ENCODE assay signal across 1 cellular context in the genomic region with DNA sequence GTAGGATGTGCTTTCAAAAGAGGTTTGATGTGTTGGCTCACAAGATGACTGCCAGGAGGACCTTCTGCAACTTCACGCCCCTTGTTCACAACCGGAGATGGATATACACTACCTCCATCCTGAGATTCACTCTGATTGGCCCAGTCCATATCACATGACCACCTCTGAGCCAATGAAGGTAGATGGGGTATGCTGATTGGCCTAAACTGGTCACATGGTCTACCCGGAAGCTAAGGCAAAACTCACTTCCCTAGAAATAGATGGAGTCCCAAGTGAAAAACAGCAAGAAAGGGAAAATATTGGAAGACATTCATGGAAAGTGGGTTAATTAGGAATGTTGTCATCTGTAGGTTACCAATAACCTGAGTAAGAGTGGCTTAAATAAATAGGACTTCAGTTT.
TF ChIP-seq lines count a peak whose summit lies in the region.

No MANE protein-coding gene starts in this region.

TF ChIP-seq in K562, 482 proteins besides CTCF, POLR2A, EP300 and RAD21 (continued from another document and continues in another):
- TF ChIP-seq, protein P1, sequence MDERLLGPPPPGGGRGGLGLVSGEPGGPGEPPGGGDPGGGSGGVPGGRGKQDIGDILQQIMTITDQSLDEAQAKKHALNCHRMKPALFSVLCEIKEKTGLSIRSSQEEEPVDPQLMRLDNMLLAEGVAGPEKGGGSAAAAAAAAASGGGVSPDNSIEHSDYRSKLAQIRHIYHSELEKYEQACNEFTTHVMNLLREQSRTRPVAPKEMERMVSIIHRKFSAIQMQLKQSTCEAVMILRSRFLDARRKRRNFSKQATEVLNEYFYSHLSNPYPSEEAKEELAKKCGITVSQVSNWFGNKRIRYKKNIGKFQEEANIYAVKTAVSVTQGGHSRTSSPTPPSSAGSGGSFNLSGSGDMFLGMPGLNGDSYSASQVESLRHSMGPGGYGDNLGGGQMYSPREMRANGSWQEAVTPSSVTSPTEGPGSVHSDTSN (CRISPR knock-in tag; IDR thresholded peaks at IDR 0.05; ENCODE audit: low read depth): no peak
- TF ChIP-seq, protein P1 (tag; conservative IDR thresholded peaks at IDR 0.05; ENCODE audit: low read depth): no peak
- TF ChIP-seq NONO (IDR thresholded peaks at IDR 0.05; ENCODE audit: low read depth in 2 of 2, low read length in 1 of 2) (no peak), FOXJ3 (CRISPR knock-in tag; IDR thresholded peaks at IDR 0.05) (no peak), ARID1B (IDR thresholded peaks at IDR 0.05) (no peak), NR2F6 (CRISPR knock-in tag; IDR thresholded peaks at IDR 0.05) (no peak), CBX1 (IDR thresholded peaks at IDR 0.05; ENCODE audit: low read depth) (no peak), CBFA2T2 (conservative IDR thresholded peaks at IDR 0.05) (peak; percentile 74), ELF1 (tag; IDR thresholded peaks at IDR 0.05) (peak; percentile 72), ETV1 (tag; conservative IDR thresholded peaks at IDR 0.05; ENCODE audit: low read depth) (peak; percentile 53; the same call in 1 of the 2 replicates), CC2D1A (IDR thresholded peaks at IDR 0.05) (peak; percentile 42; the same call in 1 of the 2 replicates), SMAD3 (CRISPR knock-in tag; conservative IDR thresholded peaks at IDR 0.05) (no peak), KAT2B (IDR thresholded peaks at IDR 0.05; ENCODE audit: low read depth, low read length) (no peak), FIP1L1 (IDR thresholded peaks at IDR 0.05; ENCODE audit: low read depth, low read length, poor library complexity, severe bottlenecking) (no peak), NR1H2 (CRISPR knock-in tag; IDR thresholded peaks at IDR 0.05) (no peak), MCM2 (IDR thresholded peaks at IDR 0.05; ENCODE audit: low read depth) (no peak), MBD2 (IDR thresholded peaks at IDR 0.05; ENCODE audit: borderline replicate concordance, low read depth) (peak; percentile 58; the same call in 1 of the 2 replicates), ZNF263 (CRISPR knock-in tag; IDR thresholded peaks at IDR 0.05; ENCODE audit: borderline replicate concordance) (no peak), ASH1L (IDR thresholded peaks at IDR 0.05; ENCODE audit: borderline replicate concordance, low read depth, partially characterized antibody) (peak; percentile 79), CHD4 (IDR thresholded peaks at IDR 0.05; ENCODE audit: insufficient read depth, insufficient replicate concordance, low read depth, low read length, poor library complexity, severe bottlenecking) (no peak), CBX3 (IDR thresholded peaks at IDR 0.05; ENCODE audit: borderline replicate concordance in 1 of 2, low read length in 2 of 2) (peak in 1 of 2 experiments; percentile 93; a peak in 2 of 3 replicates), BRD9 (IDR thresholded peaks at IDR 0.05; ENCODE audit: low read depth, partially characterized antibody) (no peak), PHF20 (IDR thresholded peaks at IDR 0.05; ENCODE audit: partially characterized antibody) (no peak)
- TF ChIP-seq, protein P2, sequence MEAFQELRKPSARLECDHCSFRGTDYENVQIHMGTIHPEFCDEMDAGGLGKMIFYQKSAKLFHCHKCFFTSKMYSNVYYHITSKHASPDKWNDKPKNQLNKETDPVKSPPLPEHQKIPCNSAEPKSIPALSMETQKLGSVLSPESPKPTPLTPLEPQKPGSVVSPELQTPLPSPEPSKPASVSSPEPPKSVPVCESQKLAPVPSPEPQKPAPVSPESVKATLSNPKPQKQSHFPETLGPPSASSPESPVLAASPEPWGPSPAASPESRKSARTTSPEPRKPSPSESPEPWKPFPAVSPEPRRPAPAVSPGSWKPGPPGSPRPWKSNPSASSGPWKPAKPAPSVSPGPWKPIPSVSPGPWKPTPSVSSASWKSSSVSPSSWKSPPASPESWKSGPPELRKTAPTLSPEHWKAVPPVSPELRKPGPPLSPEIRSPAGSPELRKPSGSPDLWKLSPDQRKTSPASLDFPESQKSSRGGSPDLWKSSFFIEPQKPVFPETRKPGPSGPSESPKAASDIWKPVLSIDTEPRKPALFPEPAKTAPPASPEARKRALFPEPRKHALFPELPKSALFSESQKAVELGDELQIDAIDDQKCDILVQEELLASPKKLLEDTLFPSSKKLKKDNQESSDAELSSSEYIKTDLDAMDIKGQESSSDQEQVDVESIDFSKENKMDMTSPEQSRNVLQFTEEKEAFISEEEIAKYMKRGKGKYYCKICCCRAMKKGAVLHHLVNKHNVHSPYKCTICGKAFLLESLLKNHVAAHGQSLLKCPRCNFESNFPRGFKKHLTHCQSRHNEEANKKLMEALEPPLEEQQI (IDR thresholded peaks at IDR 0.05): 0 out of 2 replicates have a peak, but pooled peaks have one; percentile 42
- TF ChIP-seq, protein P3, sequence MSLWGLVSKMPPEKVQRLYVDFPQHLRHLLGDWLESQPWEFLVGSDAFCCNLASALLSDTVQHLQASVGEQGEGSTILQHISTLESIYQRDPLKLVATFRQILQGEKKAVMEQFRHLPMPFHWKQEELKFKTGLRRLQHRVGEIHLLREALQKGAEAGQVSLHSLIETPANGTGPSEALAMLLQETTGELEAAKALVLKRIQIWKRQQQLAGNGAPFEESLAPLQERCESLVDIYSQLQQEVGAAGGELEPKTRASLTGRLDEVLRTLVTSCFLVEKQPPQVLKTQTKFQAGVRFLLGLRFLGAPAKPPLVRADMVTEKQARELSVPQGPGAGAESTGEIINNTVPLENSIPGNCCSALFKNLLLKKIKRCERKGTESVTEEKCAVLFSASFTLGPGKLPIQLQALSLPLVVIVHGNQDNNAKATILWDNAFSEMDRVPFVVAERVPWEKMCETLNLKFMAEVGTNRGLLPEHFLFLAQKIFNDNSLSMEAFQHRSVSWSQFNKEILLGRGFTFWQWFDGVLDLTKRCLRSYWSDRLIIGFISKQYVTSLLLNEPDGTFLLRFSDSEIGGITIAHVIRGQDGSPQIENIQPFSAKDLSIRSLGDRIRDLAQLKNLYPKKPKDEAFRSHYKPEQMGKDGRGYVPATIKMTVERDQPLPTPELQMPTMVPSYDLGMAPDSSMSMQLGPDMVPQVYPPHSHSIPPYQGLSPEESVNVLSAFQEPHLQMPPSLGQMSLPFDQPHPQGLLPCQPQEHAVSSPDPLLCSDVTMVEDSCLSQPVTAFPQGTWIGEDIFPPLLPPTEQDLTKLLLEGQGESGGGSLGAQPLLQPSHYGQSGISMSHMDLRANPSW (CRISPR knock-in tag; IDR thresholded peaks at IDR 0.05): no peak
- TF ChIP-seq, protein P4, sequence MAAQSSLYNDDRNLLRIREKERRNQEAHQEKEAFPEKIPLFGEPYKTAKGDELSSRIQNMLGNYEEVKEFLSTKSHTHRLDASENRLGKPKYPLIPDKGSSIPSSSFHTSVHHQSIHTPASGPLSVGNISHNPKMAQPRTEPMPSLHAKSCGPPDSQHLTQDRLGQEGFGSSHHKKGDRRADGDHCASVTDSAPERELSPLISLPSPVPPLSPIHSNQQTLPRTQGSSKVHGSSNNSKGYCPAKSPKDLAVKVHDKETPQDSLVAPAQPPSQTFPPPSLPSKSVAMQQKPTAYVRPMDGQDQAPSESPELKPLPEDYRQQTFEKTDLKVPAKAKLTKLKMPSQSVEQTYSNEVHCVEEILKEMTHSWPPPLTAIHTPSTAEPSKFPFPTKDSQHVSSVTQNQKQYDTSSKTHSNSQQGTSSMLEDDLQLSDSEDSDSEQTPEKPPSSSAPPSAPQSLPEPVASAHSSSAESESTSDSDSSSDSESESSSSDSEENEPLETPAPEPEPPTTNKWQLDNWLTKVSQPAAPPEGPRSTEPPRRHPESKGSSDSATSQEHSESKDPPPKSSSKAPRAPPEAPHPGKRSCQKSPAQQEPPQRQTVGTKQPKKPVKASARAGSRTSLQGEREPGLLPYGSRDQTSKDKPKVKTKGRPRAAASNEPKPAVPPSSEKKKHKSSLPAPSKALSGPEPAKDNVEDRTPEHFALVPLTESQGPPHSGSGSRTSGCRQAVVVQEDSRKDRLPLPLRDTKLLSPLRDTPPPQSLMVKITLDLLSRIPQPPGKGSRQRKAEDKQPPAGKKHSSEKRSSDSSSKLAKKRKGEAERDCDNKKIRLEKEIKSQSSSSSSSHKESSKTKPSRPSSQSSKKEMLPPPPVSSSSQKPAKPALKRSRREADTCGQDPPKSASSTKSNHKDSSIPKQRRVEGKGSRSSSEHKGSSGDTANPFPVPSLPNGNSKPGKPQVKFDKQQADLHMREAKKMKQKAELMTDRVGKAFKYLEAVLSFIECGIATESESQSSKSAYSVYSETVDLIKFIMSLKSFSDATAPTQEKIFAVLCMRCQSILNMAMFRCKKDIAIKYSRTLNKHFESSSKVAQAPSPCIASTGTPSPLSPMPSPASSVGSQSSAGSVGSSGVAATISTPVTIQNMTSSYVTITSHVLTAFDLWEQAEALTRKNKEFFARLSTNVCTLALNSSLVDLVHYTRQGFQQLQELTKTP (IDR thresholded peaks at IDR 0.05; ENCODE audit: low read depth in 1 of 2, partially characterized antibody in 2 of 2): no peak
- TF ChIP-seq, protein P5, sequence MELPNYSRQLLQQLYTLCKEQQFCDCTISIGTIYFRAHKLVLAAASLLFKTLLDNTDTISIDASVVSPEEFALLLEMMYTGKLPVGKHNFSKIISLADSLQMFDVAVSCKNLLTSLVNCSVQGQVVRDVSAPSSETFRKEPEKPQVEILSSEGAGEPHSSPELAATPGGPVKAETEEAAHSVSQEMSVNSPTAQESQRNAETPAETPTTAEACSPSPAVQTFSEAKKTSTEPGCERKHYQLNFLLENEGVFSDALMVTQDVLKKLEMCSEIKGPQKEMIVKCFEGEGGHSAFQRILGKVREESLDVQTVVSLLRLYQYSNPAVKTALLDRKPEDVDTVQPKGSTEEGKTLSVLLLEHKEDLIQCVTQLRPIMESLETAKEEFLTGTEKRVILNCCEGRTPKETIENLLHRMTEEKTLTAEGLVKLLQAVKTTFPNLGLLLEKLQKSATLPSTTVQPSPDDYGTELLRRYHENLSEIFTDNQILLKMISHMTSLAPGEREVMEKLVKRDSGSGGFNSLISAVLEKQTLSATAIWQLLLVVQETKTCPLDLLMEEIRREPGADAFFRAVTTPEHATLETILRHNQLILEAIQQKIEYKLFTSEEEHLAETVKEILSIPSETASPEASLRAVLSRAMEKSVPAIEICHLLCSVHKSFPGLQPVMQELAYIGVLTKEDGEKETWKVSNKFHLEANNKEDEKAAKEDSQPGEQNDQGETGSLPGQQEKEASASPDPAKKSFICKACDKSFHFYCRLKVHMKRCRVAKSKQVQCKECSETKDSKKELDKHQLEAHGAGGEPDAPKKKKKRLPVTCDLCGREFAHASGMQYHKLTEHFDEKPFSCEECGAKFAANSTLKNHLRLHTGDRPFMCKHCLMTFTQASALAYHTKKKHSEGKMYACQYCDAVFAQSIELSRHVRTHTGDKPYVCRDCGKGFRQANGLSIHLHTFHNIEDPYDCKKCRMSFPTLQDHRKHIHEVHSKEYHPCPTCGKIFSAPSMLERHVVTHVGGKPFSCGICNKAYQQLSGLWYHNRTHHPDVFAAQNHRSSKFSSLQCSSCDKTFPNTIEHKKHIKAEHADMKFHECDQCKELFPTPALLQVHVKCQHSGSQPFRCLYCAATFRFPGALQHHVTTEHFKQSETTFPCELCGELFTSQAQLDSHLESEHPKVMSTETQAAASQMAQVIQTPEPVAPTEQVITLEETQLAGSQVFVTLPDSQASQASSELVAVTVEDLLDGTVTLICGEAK (IDR thresholded peaks at IDR 0.05): 0 out of 2 replicates have a peak, but pooled peaks have one; percentile 18
- TF ChIP-seq, protein P5 (CRISPR knock-in tag; IDR thresholded peaks at IDR 0.05): no peak
- TF ChIP-seq, protein P6, sequence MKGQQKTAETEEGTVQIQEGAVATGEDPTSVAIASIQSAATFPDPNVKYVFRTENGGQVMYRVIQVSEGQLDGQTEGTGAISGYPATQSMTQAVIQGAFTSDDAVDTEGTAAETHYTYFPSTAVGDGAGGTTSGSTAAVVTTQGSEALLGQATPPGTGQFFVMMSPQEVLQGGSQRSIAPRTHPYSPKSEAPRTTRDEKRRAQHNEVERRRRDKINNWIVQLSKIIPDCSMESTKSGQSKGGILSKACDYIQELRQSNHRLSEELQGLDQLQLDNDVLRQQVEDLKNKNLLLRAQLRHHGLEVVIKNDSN (CRISPR knock-in tag; IDR thresholded peaks at IDR 0.05): peak; percentile 89
- TF ChIP-seq, protein P7, sequence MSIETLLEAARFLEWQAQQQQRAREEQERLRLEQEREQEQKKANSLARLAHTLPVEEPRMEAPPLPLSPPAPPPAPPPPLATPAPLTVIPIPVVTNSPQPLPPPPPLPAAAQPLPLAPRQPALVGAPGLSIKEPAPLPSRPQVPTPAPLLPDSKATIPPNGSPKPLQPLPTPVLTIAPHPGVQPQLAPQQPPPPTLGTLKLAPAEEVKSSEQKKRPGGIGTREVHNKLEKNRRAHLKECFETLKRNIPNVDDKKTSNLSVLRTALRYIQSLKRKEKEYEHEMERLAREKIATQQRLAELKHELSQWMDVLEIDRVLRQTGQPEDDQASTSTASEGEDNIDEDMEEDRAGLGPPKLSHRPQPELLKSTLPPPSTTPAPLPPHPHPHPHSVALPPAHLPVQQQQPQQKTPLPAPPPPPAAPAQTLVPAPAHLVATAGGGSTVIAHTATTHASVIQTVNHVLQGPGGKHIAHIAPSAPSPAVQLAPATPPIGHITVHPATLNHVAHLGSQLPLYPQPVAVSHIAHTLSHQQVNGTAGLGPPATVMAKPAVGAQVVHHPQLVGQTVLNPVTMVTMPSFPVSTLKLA (conservative IDR thresholded peaks at IDR 0.05): no peak
